In the genomic region with DNA sequence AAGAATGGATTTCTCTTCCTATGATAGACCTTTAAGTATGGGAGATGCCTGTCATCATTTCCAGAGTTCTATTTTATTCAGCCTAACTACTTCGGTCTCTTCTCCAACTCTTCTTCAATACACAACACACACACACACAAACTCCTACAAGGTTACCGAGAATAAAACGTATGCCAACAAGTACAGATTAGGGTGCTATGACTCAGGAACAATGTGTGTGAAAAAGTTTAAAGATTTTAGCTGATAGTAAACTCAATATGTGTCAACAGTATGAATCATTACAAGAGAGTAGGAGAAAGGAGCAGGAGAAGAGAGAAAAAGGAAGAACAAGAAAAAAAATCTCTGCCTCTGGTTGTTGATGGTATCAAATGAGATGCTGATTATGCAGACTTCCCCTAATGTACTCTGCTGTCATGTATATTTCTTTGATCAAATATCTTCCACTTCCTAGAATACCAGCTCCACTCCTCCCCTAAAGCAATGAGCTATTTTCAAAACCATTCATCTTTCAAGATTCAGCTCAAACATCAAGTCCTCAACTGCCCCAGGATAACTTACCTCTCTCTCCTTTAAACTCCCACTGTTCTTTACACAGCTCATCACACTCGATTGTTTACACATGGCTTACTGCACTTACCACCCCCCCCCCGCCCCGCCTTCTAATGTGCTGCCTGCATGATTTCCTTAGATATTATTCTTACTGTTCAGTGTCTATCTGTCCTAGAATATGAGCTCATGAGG, we compare ENCODE assay signal across 9 cellular contexts.
DNase-seq lines count a peak whose midpoint lies in the region; ATAC-seq, FAIRE-seq and TF ChIP-seq lines count a peak whose summit lies in the region.
"Had no signal": no experiment of that assay in that cellular context is flagged by ENCODE, and none has a peak within 500 bp of the region (broad histone marks: within the 10 kb centered on the region; RNA-seq: fewer than 3 reads in every experiment).

No MANE protein-coding gene starts in this region.

- H3K23ac ChIP-seq in H1 (ENCODE audit: insufficient read length), result no peak overlapping the region

- POLR2A ChIA-PET in H1 (lab: Charles Lee; ENCODE audit: partially characterized antibody), result interaction anchor here (0.5 to 10.6 kb wide), 8 partner anchors 9 to 146 kb away, joined by 3 to 142 read pairs (median 4); partner anchors contain the start of gene DNAJC15

- H3K4me1 ChIP-seq in H1 (replicated peaks in 1 of 4; ENCODE audit: control insufficient read depth in 3 of 4, insufficient read depth in 4 of 4, low read length in 3 of 4), result peaks cover 7 to 21% (median 16%) of the 10 kb centered on the region in 4 experiments; a peak in 6 of 7 replicates

- peaks cover 0 to 17% of the 10 kb centered on the region in 2 experiments; a peak in 2 of 4 replicates for H3K79me2 ChIP-seq in H1 (ENCODE audit: control insufficient read depth in 1 of 2, insufficient read depth in 2 of 2, low read length in 2 of 2)

- TF ChIP-seq EP300 in H1 (IDR thresholded peaks at IDR 0.05; ENCODE audit: borderline replicate concordance in 1 of 2, low read depth in 2 of 2, low read length in 2 of 2), result no peak

- no peak overlapping the region; the same call in 1 of the 2 replicates for H2BK5ac ChIP-seq in H1 (ENCODE audit: low read depth, low read length)

- no peak overlapping the region for H2AK5ac ChIP-seq in H1 (ENCODE audit: low read depth, low read length)

- no peak overlapping the region for H3K9ac ChIP-seq in H1 (replicated peaks in 1 of 4; ENCODE audit: extremely low read depth in 1 of 4, low read depth in 3 of 4, low read length in 3 of 4)

- no peak overlapping the region for H2BK20ac ChIP-seq in H1 (ENCODE audit: low read length)

- FAIRE-seq in H1 (lab: Jason Lieb, UNC), result no peak
- FAIRE-seq: kidney had no signal

- H2AFZ ChIP-seq in H1 (ENCODE audit: low read length), result no peak overlapping the region

- no peak overlapping the region for H2BK12ac ChIP-seq in H1 (ENCODE audit: low read depth, low read length)

- H3K18ac ChIP-seq in H1 (ENCODE audit: extremely low read depth, low read length), result no peak overlapping the region

- no peak overlapping the region for H3K56ac ChIP-seq in H1 (replicated peaks; ENCODE audit: insufficient read length, low read depth, low read length)

- no peak for ATAC-seq in HG03045 (IDR thresholded peaks at IDR 0.05; ENCODE audit: unreplicated experiment)

- H3K4me2 ChIP-seq in H1 (ENCODE audit: insufficient read depth in 1 of 2, low read depth in 2 of 2, low read length in 2 of 2), result peak overlapping the region; percentile 21 to 84; a peak in 3 of 4 replicates

- peak; percentile 2 for DNase-seq in NCI-H510A treated with DMSO at 0.1 percent for 48 hours (lab: John Stamatoyannopoulos, UW)
- no peak for DNase-seq in NCI-H510A (lab: John Stamatoyannopoulos, UW)
- DNase-seq in MV-4-11 (lab: John Stamatoyannopoulos, UW), result peak; percentile 23
- no peak for DNase-seq in H1 (ENCODE audit: low read depth in 1 of 2, low spot score in 2 of 2)
- peak; percentile 54 for DNase-seq in skeletal muscle cell (ENCODE audit: low read depth)
- no peak for DNase-seq in stimulated activated CD4-positive, alpha-beta T cell treated with anti-CD3 and anti-CD28 coated beads, Interleukin-12 subunit alpha, Interleukin-12 subunit beta, amount 100 ng/mL, for 4 hours
- no peak for DNase-seq in DMS79 treated with DMSO at 0.1 percent for 48 hours (lab: John Stamatoyannopoulos, UW)
- DNase-seq: kidney had no signal

- H4K91ac ChIP-seq in H1 (replicated peaks; ENCODE audit: insufficient read length, low read length), result peak overlapping the region; percentile 12

- TF ChIP-seq POLR2A in H1 (IDR thresholded peaks at IDR 0.05; ENCODE audit: control extremely low read depth in 1 of 2, low read depth in 2 of 2, low read length in 2 of 2), result no peak

- no peak overlapping the region for H3K14ac ChIP-seq in H1 (ENCODE audit: insufficient read length)

- H4K8ac ChIP-seq in H1 (ENCODE audit: extremely low read depth, insufficient read depth, low read length), result no peak overlapping the region

- H3K27ac ChIP-seq in H1 (ENCODE audit: low read depth, low read length), result no peak overlapping the region

- H4K5ac ChIP-seq in H1 (ENCODE audit: insufficient read length, low read depth, low read length), result no peak overlapping the region

- H3K4ac ChIP-seq in H1 (replicated peaks; ENCODE audit: insufficient read length, low read depth, low read length), result no peak overlapping the region

- 53 to 100% methylated on average over 2 to 6 of the region's 6 CpGs for WGBS in H1 (ENCODE audit: extremely low coverage in 1 of 2, insufficient coverage in 1 of 2, insufficient read length in 1 of 2, insufficient replicate concordance in 2 of 2, low coverage in 1 of 2, low lambda C conversion rate in 2 of 2, missing lambda C conversion rate in 1 of 2), 2 experiments

- no peaks in the 10 kb centered on the region for H3K79me1 ChIP-seq in H1 (ENCODE audit: low read depth, low read length)

- no peak overlapping the region for H2BK15ac ChIP-seq in H1 (ENCODE audit: low read length)

- CTCF ChIA-PET in H1 (lab: Charles Lee; ENCODE audit: partially characterized antibody), result interaction anchor here (1.1 to 2.1 kb wide), 6 partner anchors 9 to 928 kb away, joined by 3 to 17 read pairs (median 4); no protein-coding TSS in a partner anchor

- no peaks in the 10 kb centered on the region for H4K20me1 ChIP-seq in H1 (replicated peaks in 1 of 2; ENCODE audit: control insufficient read depth in 1 of 2, insufficient read depth in 2 of 2, low read length in 2 of 2)

- no peaks in the 10 kb centered on the region for H3K36me3 ChIP-seq in H1 (ENCODE audit: control insufficient read depth in 2 of 4, insufficient read depth in 4 of 4, low read length in 3 of 4)

- TF ChIP-seq RAD21 in H1 (IDR thresholded peaks at IDR 0.05 in 1 of 2, conservative IDR thresholded peaks at IDR 0.05 in 1 of 2; ENCODE audit: low read depth in 2 of 2, low read length in 2 of 2), result no peak

- no peak for TF ChIP-seq CTCF in H1 (IDR thresholded peaks at IDR 0.05; ENCODE audit: control extremely low read depth in 1 of 3, insufficient read depth in 1 of 3, low read depth in 1 of 3, low read length in 3 of 3)

- H3K9me3 ChIP-seq in H1 (ENCODE audit: insufficient read depth in 2 of 2, low read depth in 1 of 2, low read length in 1 of 2), result no peaks in the 10 kb centered on the region; a peak in 1 of 4 replicates

- H2BK120ac ChIP-seq in H1 (replicated peaks; ENCODE audit: low read depth, low read length), result no peak overlapping the region

- no peaks in the 10 kb centered on the region; a peak in 2 of 7 replicates for H3K27me3 ChIP-seq in H1 (replicated peaks in 1 of 4; ENCODE audit: control insufficient read depth in 3 of 4, extremely low read depth in 1 of 4, insufficient read depth in 3 of 4, low read length in 3 of 4)

- peak overlapping the region in 1 of 4 experiments; percentile 50; a peak in 1 of 8 replicates for H3K4me3 ChIP-seq in H1 (ENCODE audit: extremely low read depth in 1 of 4, insufficient read depth in 2 of 4, low read depth in 3 of 4, low read length in 4 of 4)
- H3K4me3 ChIP-seq in skeletal muscle cell (ENCODE audit: low read depth, low read length), result no peak overlapping the region

- peaks cover 4% of the 10 kb centered on the region for H3K23me2 ChIP-seq in H1 (ENCODE audit: low read depth, low read length)

Comparison
In these comparisons a context has a peak if more than half of its experiments do, and no peak if none do; other contexts are left out.
1. DNase-seq: peak in NCI-H510A treated with DMSO at 0.1 percent for 48 hours (single experiment), MV-4-11 (single experiment) and skeletal muscle cell (single experiment); none in NCI-H510A (single experiment), H1 (0 of 2), stimulated activated CD4-positive, alpha-beta T cell treated with anti-CD3 and anti-CD28 coated beads, Interleukin-12 subunit alpha, Interleukin-12 subunit beta, amount 100 ng/mL, for 4 hours (single experiment) and DMS79 treated with DMSO at 0.1 percent for 48 hours (single experiment).